In genomic region chr6:41723936-41724637, GRCh38 we compare ENCODE assay signal across 1 cellular context.
TF ChIP-seq lines count a peak whose summit lies in the region.

No MANE protein-coding gene starts in this region.

TF ChIP-seq in K562, 482 proteins besides CTCF, POLR2A, EP300 and RAD21:
- no peak for TF ChIP-seq NR2C2 (CRISPR knock-in tag; IDR thresholded peaks at IDR 0.05)
- TF ChIP-seq NR2C2 (tag; IDR thresholded peaks at IDR 0.05) = peak; percentile 10; the same call in 1 of the 2 replicates
- TF ChIP-seq, protein P1, sequence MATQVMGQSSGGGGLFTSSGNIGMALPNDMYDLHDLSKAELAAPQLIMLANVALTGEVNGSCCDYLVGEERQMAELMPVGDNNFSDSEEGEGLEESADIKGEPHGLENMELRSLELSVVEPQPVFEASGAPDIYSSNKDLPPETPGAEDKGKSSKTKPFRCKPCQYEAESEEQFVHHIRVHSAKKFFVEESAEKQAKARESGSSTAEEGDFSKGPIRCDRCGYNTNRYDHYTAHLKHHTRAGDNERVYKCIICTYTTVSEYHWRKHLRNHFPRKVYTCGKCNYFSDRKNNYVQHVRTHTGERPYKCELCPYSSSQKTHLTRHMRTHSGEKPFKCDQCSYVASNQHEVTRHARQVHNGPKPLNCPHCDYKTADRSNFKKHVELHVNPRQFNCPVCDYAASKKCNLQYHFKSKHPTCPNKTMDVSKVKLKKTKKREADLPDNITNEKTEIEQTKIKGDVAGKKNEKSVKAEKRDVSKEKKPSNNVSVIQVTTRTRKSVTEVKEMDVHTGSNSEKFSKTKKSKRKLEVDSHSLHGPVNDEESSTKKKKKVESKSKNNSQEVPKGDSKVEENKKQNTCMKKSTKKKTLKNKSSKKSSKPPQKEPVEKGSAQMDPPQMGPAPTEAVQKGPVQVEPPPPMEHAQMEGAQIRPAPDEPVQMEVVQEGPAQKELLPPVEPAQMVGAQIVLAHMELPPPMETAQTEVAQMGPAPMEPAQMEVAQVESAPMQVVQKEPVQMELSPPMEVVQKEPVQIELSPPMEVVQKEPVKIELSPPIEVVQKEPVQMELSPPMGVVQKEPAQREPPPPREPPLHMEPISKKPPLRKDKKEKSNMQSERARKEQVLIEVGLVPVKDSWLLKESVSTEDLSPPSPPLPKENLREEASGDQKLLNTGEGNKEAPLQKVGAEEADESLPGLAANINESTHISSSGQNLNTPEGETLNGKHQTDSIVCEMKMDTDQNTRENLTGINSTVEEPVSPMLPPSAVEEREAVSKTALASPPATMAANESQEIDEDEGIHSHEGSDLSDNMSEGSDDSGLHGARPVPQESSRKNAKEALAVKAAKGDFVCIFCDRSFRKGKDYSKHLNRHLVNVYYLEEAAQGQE (CRISPR knock-in tag; IDR thresholded peaks at IDR 0.05; ENCODE audit: low read depth) = 0 out of 2 replicates have a peak, but pooled peaks have one; percentile 27
- TF ChIP-seq BCL6 (CRISPR knock-in tag; IDR thresholded peaks at IDR 0.05) = no peak
